Comparison of ENCODE assay signal across 17 cellular contexts in genomic region chr6:144295981-144296767, GRCh38. TPM values are rescaled to one million over a fixed set of nuclear protein-coding genes. Genes with fewer than 3 reads are reported as not detected.
A peak's percentile ranks its signal among the peaks of the same experiment; 100 is the strongest.
DNase-seq lines count a peak whose midpoint lies in the region; ATAC-seq and TF ChIP-seq lines count a peak whose summit lies in the region.
"Had no signal": no experiment of that assay in that cellular context is flagged by ENCODE, and none has a peak within 500 bp of the region (broad histone marks: within the 10 kb centered on the region; RNA-seq: fewer than 3 reads in every experiment).

No MANE protein-coding gene starts in this region.

- no peaks in the 10 kb centered on the region for H3K9me3 ChIP-seq in IMR-90 (ENCODE audit: control insufficient read depth, insufficient read depth, low read length)
- H3K9me3 ChIP-seq in body of pancreas = no peaks in the 10 kb centered on the region
- H3K9me3 ChIP-seq in mesenchymal stem cell (ENCODE audit: control insufficient read depth, low read length) = peaks cover 6% of the 10 kb centered on the region
- no peaks in the 10 kb centered on the region for H3K9me3 ChIP-seq in subcutaneous abdominal adipose tissue (ENCODE audit: control insufficient read depth in 5 of 5, low read length in 5 of 5)

- no peak overlapping the region for H2AK9ac ChIP-seq in IMR-90 (replicated peaks; ENCODE audit: low read depth, low read length, poor library complexity)

- H3K4me1 ChIP-seq in IMR-90 (ENCODE audit: control insufficient read depth, insufficient read depth, low read length) (peaks cover 10% of the 10 kb centered on the region), body of pancreas (peaks cover 53% of the 10 kb centered on the region), mesenchymal stem cell (ENCODE audit: control insufficient read depth, insufficient read depth, low read depth, low read length) (peaks cover 4% of the 10 kb centered on the region), subcutaneous abdominal adipose tissue (ENCODE audit: control insufficient read depth in 5 of 5, insufficient read depth in 5 of 5, low read length in 5 of 5) (peaks cover 4 to 41% (median 35%) of the 10 kb centered on the region in 5 donors)

- H3K23ac ChIP-seq in IMR-90 (ENCODE audit: low read depth, low read length) (no peak overlapping the region), mesenchymal stem cell (ENCODE audit: low read length in 2 of 2) (no peak overlapping the region)

- no peak overlapping the region for H3K18ac ChIP-seq in IMR-90 (ENCODE audit: low read depth, low read length)
- H3K18ac ChIP-seq in mesenchymal stem cell (ENCODE audit: low read depth in 1 of 2, low read length in 2 of 2) = no peak overlapping the region

- WGBS in IMR-90 (ENCODE audit: extremely low coverage in 2 of 2, insufficient read length in 1 of 2), 2 experiments = no CpG with 5 or more reads among the region's 7 CpGs
- WGBS in body of pancreas, 2 donors = 93 to 94% methylated on average over 6 to 7 of the region's 7 CpGs
- WGBS in mesenchymal stem cell = 96% methylated on average over 6 of the region's 7 CpGs

- H3K79me1 ChIP-seq in IMR-90 (ENCODE audit: low read depth in 1 of 2, low read length in 2 of 2) (peaks cover 41 to 67% of the 10 kb centered on the region in 2 experiments), mesenchymal stem cell (replicated peaks; ENCODE audit: low read length, poor library complexity, severe bottlenecking) (peaks cover 19% of the 10 kb centered on the region)

- H2AFZ ChIP-seq in IMR-90 (replicated peaks; ENCODE audit: low read length, poor library complexity) (no peak overlapping the region), mesenchymal stem cell (ENCODE audit: low read depth, low read length) (no peak overlapping the region)

- ATAC-seq in IMR-90 (ENCODE audit: low read depth) (no peak), body of pancreas (peak; percentile 46)
- ATAC-seq: effector memory CD8-positive, alpha-beta T cell; naive thymus-derived CD8-positive, alpha-beta T cell had no signal

- H2BK15ac ChIP-seq in IMR-90 (ENCODE audit: low read depth, low read length) (peak overlapping the region; percentile 74; the same call in 2 of the 3 replicates), mesenchymal stem cell (ENCODE audit: low read depth, poor library complexity, severe bottlenecking) (no peak overlapping the region)

- H3K9ac ChIP-seq in IMR-90 (ENCODE audit: low read depth, low read length) (no peak overlapping the region), mesenchymal stem cell (ENCODE audit: low read length) (no peak overlapping the region), subcutaneous abdominal adipose tissue (ENCODE audit: low read length in 5 of 5) (no peak overlapping the region)

- H3K27ac ChIP-seq in IMR-90 (ENCODE audit: insufficient read depth, low read length) (no peak overlapping the region), body of pancreas (peak overlapping the region in 3 of 4 donors; percentile 45 to 87 (median 70)), mesenchymal stem cell (ENCODE audit: low read length, poor library complexity, severe bottlenecking) (no peak overlapping the region), subcutaneous abdominal adipose tissue (ENCODE audit: low read depth, low read length) (peak overlapping the region; percentile 96)

- in situ Hi-C loops in IMR-90 (cut with MboI; ENCODE audit: low sequenced_read_pairs) (no loop called here), GM13976 (cut with MboI; ENCODE audit: low sequenced_read_pairs, unreplicated experiment) (no loop called here)

- no peaks in the 10 kb centered on the region for H3K27me3 ChIP-seq in IMR-90 (ENCODE audit: control insufficient read depth, insufficient read depth, low read length)
- no peaks in the 10 kb centered on the region for H3K27me3 ChIP-seq in body of pancreas
- no peaks in the 10 kb centered on the region for H3K27me3 ChIP-seq in mesenchymal stem cell (ENCODE audit: control insufficient read depth in 1 of 2, insufficient read depth in 1 of 2, low read length in 2 of 2)
- peaks cover 0 to 2% (median 0%) of the 10 kb centered on the region in 5 donors for H3K27me3 ChIP-seq in subcutaneous abdominal adipose tissue (ENCODE audit: control insufficient read depth in 5 of 5, insufficient read depth in 4 of 5, low read length in 5 of 5)

- H3K9me1 ChIP-seq in IMR-90 (ENCODE audit: insufficient read depth, low read length) = peaks cover 6% of the 10 kb centered on the region; the same call in 1 of the 2 replicates

- H3K4me2 ChIP-seq in IMR-90 (ENCODE audit: low read depth, low read length) = no peak overlapping the region
- H3K4me2 ChIP-seq in mesenchymal stem cell (ENCODE audit: low read length, poor library complexity, severe bottlenecking) = no peak overlapping the region

- H3K4me3 ChIP-seq in IMR-90 (ENCODE audit: insufficient read depth, low read depth, low read length) (no peak overlapping the region), body of pancreas (no peak overlapping the region), mesenchymal stem cell (ENCODE audit: insufficient read depth in 1 of 2, low read depth in 1 of 2, low read length in 2 of 2) (no peak overlapping the region), subcutaneous abdominal adipose tissue (ENCODE audit: low read depth in 1 of 5, low read length in 5 of 5) (no peak overlapping the region)

- H2BK120ac ChIP-seq in IMR-90 (ENCODE audit: low read depth, low read length) (no peak overlapping the region; the same call in 1 of the 2 replicates), mesenchymal stem cell (ENCODE audit: low read depth, low read length) (no peak overlapping the region)

- H3K4ac ChIP-seq in IMR-90 (ENCODE audit: low read depth, low read length) (peak overlapping the region; percentile 34; the same call in 1 of the 2 replicates), mesenchymal stem cell (ENCODE audit: low read depth in 1 of 2, low read length in 2 of 2) (no peak overlapping the region)

- no peak overlapping the region for H3K14ac ChIP-seq in IMR-90 (replicated peaks; ENCODE audit: low read depth, low read length)
- H3K14ac ChIP-seq in mesenchymal stem cell (ENCODE audit: low read length in 2 of 2) = no peak overlapping the region

- H3K56ac ChIP-seq in IMR-90 (ENCODE audit: extremely low read depth, insufficient read depth, low read length) = no peak overlapping the region

- H4K20me1 ChIP-seq in IMR-90 (ENCODE audit: insufficient read depth, low read length) = no peaks in the 10 kb centered on the region; the same call in 1 of the 2 replicates

- no peak for TF ChIP-seq RAD21 in IMR-90 (IDR thresholded peaks at IDR 0.05; ENCODE audit: low read length)

- H3K36me3 ChIP-seq in IMR-90 (ENCODE audit: control insufficient read depth, insufficient read depth, low read length) = peaks cover 7% of the 10 kb centered on the region
- H3K36me3 ChIP-seq in body of pancreas (replicated peaks in 1 of 2; ENCODE audit: insufficient read depth in 1 of 2, low read depth in 2 of 2) = no peaks in the 10 kb centered on the region
- peaks cover 10 to 36% of the 10 kb centered on the region in 2 experiments for H3K36me3 ChIP-seq in mesenchymal stem cell (ENCODE audit: control insufficient read depth in 1 of 2, insufficient read depth in 2 of 2, low read depth in 1 of 2, low read length in 2 of 2)
- H3K36me3 ChIP-seq in subcutaneous abdominal adipose tissue (ENCODE audit: control insufficient read depth in 5 of 5, insufficient read depth in 5 of 5, low read length in 5 of 5) = peaks cover 10 to 18% (median 15%) of the 10 kb centered on the region in 5 donors

- H2BK12ac ChIP-seq in mesenchymal stem cell (ENCODE audit: low read length in 2 of 2) = no peak overlapping the region

- dilution Hi-C loops in IMR-90 (cut with HindIII; ENCODE audit: low sequenced_read_pairs, unreplicated experiment) = no loop called here

- intact Hi-C loops in IMR-90 (cut with micrococcal nuclease) (no loop called here), body of pancreas (cut with DNase I) (no loop called here)

- POLR2A ChIA-PET in IMR-90 (lab: Charles Lee; ENCODE audit: unreplicated experiment) = no interaction called here

- H4K5ac ChIP-seq in IMR-90 (ENCODE audit: low read depth, low read length) = no peak overlapping the region

- H4K91ac ChIP-seq in IMR-90 (ENCODE audit: insufficient read depth, low read depth, low read length) (no peak overlapping the region), mesenchymal stem cell (ENCODE audit: low read length) (peak overlapping the region; percentile 14)

- no peak overlapping the region for H2BK5ac ChIP-seq in IMR-90 (ENCODE audit: low read depth, low read length, poor library complexity, severe bottlenecking)
- no peak overlapping the region for H2BK5ac ChIP-seq in mesenchymal stem cell (ENCODE audit: low read depth, low read length, poor library complexity, severe bottlenecking)

- TF ChIP-seq CTCF in IMR-90 (conservative IDR thresholded peaks at IDR 0.05; ENCODE audit: low read depth, low read length) = no peak
- no peak for TF ChIP-seq CTCF in body of pancreas (IDR thresholded peaks at IDR 0.05)
- no peak for TF ChIP-seq CTCF in GM13976 (IDR thresholded peaks at IDR 0.05; ENCODE audit: borderline replicate concordance, control extremely low read depth, extremely low read depth, insufficient read depth, missing control alignments)

- DNase-seq in IMR-90 = no peak
- DNase-seq in body of pancreas = peak in 3 of 4 donors; percentile 16 to 19 (median 18)
- no peak for DNase-seq in mesenchymal stem cell
- DNase-seq in NCI-H1417 (lab: John Stamatoyannopoulos, UW) = no peak
- no peak for DNase-seq in HUDEP-2 (lab: John Stamatoyannopoulos, UW; ENCODE audit: unreplicated experiment in 76 of 76)
- DNase-seq in GM13976 (ENCODE audit: low spot score) = no peak
- DNase-seq: activated CD4-positive, alpha-beta T cell treated with anti-CD3 and anti-CD28 coated beads, Interleukin-2, amount 10 ng/mL, durations not matched to agents 24 days and 14 days; activated CD8-positive, alpha-beta memory T cell treated with anti-CD3 and anti-CD28 coated beads, Interleukin-2, amount 50 U/mL, for 4 hours; activated gamma-delta T cell; amygdala; effector memory CD8-positive, alpha-beta T cell; glutamatergic neuron; naive thymus-derived CD8-positive, alpha-beta T cell; NCI-H1105; NCI-H524; stimulated activated CD4-positive, alpha-beta T cell treated with anti-CD3 and anti-CD28 coated beads, Interleukin-12 subunit alpha, Interleukin-12 subunit beta, amount 100 ng/mL, for 4 hours had no signal

- no TSS peak for BruUV-seq in IMR-90 (replicated peaks; lab: Mats Ljungman, UMichigan)

- 0 out of 2 replicates have a peak overlapping the region, but pooled peaks have one; percentile 48 for H2AK5ac ChIP-seq in IMR-90 (ENCODE audit: low read depth, low read length)
- H2AK5ac ChIP-seq in mesenchymal stem cell (ENCODE audit: low read length, severe bottlenecking) = peak overlapping the region; percentile 69

- no peak overlapping the region for H4K8ac ChIP-seq in IMR-90 (ENCODE audit: low read depth in 2 of 2, low read length in 2 of 2)
- no peak overlapping the region for H4K8ac ChIP-seq in mesenchymal stem cell (ENCODE audit: low read length)

- CTCF ChIA-PET in IMR-90 (lab: Yijun Ruan, JAX) = no interaction called here

- peak overlapping the region; percentile 43; the same call in 1 of the 2 replicates for H2BK20ac ChIP-seq in IMR-90 (ENCODE audit: low read depth, low read length)

- TF ChIP-seq POLR2A in IMR-90 (IDR thresholded peaks at IDR 0.05; ENCODE audit: low read depth, low read length) = no peak
- TF ChIP-seq POLR2A in body of pancreas (IDR thresholded peaks at IDR 0.05) = no peak

RNA-seq across cellular contexts. Expression of gene UTRN, which starts 11.0 kb away (rescaled TPM):
- total RNA-seq in IMR-90 (2012; rRNA removed) = 83.5 and 91.4 TPM in 2 replicates
- 17.3 and 18.7 TPM in 2 replicates for polyA plus RNA-seq in IMR-90 (2012; rRNA removed)
- polyA plus RNA-seq in IMR-90 (2012; cell fraction: cytosol; rRNA removed) = 6.6 and 11.2 TPM in 2 replicates
- 11.9 and 27.9 TPM in 2 replicates for polyA plus RNA-seq in IMR-90 (2012; cell fraction: nucleus; rRNA removed; ENCODE audit: low replicate concordance)
- total RNA-seq in body of pancreas = 100 to 1,000 TPM; 112 to 133 TPM
- polyA plus RNA-seq in mesenchymal stem cell (2013, experiment 1 of 2) = 14.5 TPM
- polyA plus RNA-seq in mesenchymal stem cell (2013, experiment 2 of 2) = 12.9 TPM

Comparison
In these comparisons a context has a peak if more than half of its experiments do, and no peak if none do; other contexts are left out.
1. DNase-seq: peak in body of pancreas (3 of 4); none in IMR-90 (single experiment), mesenchymal stem cell (single experiment), NCI-H1417 (0 of 3), HUDEP-2 (0 of 76) and GM13976 (single experiment).
2. H3K27ac ChIP-seq: peak in body of pancreas (3 of 4) and subcutaneous abdominal adipose tissue (single experiment); none in IMR-90 (single experiment) and mesenchymal stem cell (single experiment).